In the genomic region with DNA sequence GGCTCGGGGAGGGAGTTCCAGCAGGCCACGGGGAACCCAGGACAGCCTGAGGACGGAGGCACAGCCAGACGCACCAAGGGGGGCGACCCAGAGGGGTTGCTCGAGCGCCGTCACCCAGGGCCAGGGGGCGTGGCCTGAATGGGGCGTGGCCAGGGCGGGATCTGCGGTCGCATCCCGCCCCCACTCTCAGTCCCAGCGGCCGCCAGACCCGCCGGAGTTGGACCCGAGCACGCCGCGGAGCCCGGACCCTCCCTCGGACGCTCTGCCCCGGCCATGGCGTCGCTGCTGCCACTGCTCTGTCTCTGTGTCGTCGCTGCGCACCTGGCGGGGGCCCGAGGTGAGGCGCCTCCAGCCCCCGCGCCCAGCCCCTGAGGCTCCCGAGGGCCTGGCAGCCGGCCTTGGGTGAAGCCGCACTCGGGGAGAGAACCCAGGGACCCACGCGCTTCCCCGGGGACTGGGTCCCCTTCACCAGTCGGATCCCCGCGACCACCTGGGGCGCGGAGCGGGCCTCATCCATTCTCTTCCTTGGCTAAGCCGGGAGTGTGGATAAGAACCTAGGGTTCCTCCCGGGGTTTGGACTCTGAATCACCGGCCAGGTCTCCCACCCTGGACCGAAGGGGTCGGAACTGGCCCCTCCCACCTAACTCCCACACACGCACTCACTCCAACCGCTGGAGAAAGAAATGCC, we compare ENCODE assay signal across 8 cellular contexts.
DNase-seq lines count a peak whose midpoint lies in the region; ATAC-seq lines count a peak whose summit lies in the region.

A gene with protein sequence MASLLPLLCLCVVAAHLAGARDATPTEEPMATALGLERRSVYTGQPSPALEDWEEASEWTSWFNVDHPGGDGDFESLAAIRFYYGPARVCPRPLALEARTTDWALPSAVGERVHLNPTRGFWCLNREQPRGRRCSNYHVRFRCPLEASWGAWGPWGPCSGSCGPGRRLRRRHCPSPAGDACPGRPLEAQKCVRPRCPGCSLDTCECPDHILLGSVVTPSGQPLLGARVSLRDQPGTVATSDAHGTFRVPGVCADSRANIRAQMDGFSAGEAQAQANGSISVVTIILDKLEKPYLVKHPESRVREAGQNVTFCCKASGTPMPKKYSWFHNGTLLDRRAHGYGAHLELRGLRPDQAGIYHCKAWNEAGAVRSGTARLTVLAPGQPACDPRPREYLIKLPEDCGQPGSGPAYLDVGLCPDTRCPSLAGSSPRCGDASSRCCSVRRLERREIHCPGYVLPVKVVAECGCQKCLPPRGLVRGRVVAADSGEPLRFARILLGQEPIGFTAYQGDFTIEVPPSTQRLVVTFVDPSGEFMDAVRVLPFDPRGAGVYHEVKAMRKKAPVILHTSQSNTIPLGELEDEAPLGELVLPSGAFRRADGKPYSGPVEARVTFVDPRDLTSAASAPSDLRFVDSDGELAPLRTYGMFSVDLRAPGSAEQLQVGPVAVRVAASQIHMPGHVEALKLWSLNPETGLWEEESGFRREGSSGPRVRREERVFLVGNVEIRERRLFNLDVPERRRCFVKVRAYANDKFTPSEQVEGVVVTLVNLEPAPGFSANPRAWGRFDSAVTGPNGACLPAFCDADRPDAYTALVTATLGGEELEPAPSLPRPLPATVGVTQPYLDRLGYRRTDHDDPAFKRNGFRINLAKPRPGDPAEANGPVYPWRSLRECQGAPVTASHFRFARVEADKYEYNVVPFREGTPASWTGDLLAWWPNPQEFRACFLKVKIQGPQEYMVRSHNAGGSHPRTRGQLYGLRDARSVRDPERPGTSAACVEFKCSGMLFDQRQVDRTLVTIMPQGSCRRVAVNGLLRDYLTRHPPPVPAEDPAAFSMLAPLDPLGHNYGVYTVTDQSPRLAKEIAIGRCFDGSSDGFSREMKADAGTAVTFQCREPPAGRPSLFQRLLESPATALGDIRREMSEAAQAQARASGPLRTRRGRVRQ (plus strand): TSS at position 189 of the 688 bp plus-strand sequence. CDS start 85 bp downstream, at position 274.

- ATAC-seq in stimulated activated naive B cell treated with anti-CD40 and anti-IgM and Interleukin-4, amounts not matched to agents 10 μg/mL and 1 μg/mL and 100 μg/mL, for 72 hours (replicated peaks), result peak; percentile 26 to 35
- no peak for ATAC-seq in HG02588 (IDR thresholded peaks at IDR 0.05; ENCODE audit: unreplicated experiment)

- peak within 1 kb of the TSS; percentile 49 for H3K27ac Mint-ChIP-seq in activated naive CD4-positive, alpha-beta T cell treated with anti-CD3 and anti-CD28 coated beads, Interleukin-2, amount 10 ng/mL, durations not matched to agents 7 days and 5 days
- peak within 1 kb of the TSS; percentile 81 for H3K27ac Mint-ChIP-seq in stimulated activated naive B cell treated with anti-CD40 and anti-IgM and Interleukin-4, amounts not matched to agents 10 μg/mL and 1 μg/mL and 100 μg/mL, for 72 hours

- CTCF ChIA-PET in activated naive CD4-positive, alpha-beta T cell treated with anti-CD3 and anti-CD28 coated beads, Interleukin-2, amount 10 ng/mL, durations not matched to agents 7 days and 5 days (lab: Charles Lee), result interaction anchor here (1.2 kb wide), 1 partner anchor 17 kb away, joined by 6 read pairs; no protein-coding TSS in a partner anchor

- no peak within 1 kb of the TSS for H3K27ac ChIP-seq in BLaER1
- no peak within 1 kb of the TSS for H3K27ac ChIP-seq in HUES6 (ENCODE audit: low read depth, low read length)

- no peaks in the 10 kb centered on the region for H4K20me1 ChIP-seq in BLaER1

- H3K36me3 ChIP-seq in BLaER1 (peaks cover 14% of the 10 kb centered on the region; the same call in 1 of the 2 replicates), HUES6 (ENCODE audit: control insufficient read depth, insufficient read depth, low read length) (no peaks in the 10 kb centered on the region; the same call in 1 of the 2 replicates)

- H3K4me3 Mint-ChIP-seq in activated naive CD4-positive, alpha-beta T cell treated with anti-CD3 and anti-CD28 coated beads, Interleukin-2, amount 10 ng/mL, durations not matched to agents 7 days and 5 days, result no peak within 1 kb of the TSS
- H3K4me3 Mint-ChIP-seq in stimulated activated naive B cell treated with anti-CD40 and anti-IgM and Interleukin-4, amounts not matched to agents 10 μg/mL and 1 μg/mL and 100 μg/mL, for 72 hours, result peak within 1 kb of the TSS; percentile 46 to 72

- peak within 1 kb of the TSS; percentile 56 for H3K4me3 ChIP-seq in BLaER1
- H3K4me3 ChIP-seq in HUES6 (ENCODE audit: low read depth, low read length), result peak within 1 kb of the TSS; percentile 68

- peaks cover 37% of the 10 kb centered on the region for H3K4me1 Mint-ChIP-seq in activated naive CD4-positive, alpha-beta T cell treated with anti-CD3 and anti-CD28 coated beads, Interleukin-2, amount 10 ng/mL, durations not matched to agents 7 days and 5 days
- H3K4me1 Mint-ChIP-seq in stimulated activated naive B cell treated with anti-CD40 and anti-IgM and Interleukin-4, amounts not matched to agents 10 μg/mL and 1 μg/mL and 100 μg/mL, for 72 hours, result peaks cover 24 to 29% of the 10 kb centered on the region in 2 donors

- H3K9me3 ChIP-seq in BLaER1 (no peaks in the 10 kb centered on the region), HUES6 (ENCODE audit: control insufficient read depth, insufficient read depth, low read depth, low read length) (no peaks in the 10 kb centered on the region)

- H3K27me3 ChIP-seq in BLaER1 (peaks cover 35% of the 10 kb centered on the region), HUES6 (ENCODE audit: control insufficient read depth, insufficient read depth, low read length) (peaks cover 41% of the 10 kb centered on the region)

- H3K9me3 Mint-ChIP-seq in activated naive CD4-positive, alpha-beta T cell treated with anti-CD3 and anti-CD28 coated beads, Interleukin-2, amount 10 ng/mL, durations not matched to agents 7 days and 5 days, result no peaks in the 10 kb centered on the region
- no peaks in the 10 kb centered on the region for H3K9me3 Mint-ChIP-seq in stimulated activated naive B cell treated with anti-CD40 and anti-IgM and Interleukin-4, amounts not matched to agents 10 μg/mL and 1 μg/mL and 100 μg/mL, for 72 hours

- H3K27me3 Mint-ChIP-seq in activated naive CD4-positive, alpha-beta T cell treated with anti-CD3 and anti-CD28 coated beads, Interleukin-2, amount 10 ng/mL, durations not matched to agents 7 days and 5 days, result peaks cover 68% of the 10 kb centered on the region
- H3K27me3 Mint-ChIP-seq in stimulated activated naive B cell treated with anti-CD40 and anti-IgM and Interleukin-4, amounts not matched to agents 10 μg/mL and 1 μg/mL and 100 μg/mL, for 72 hours, result peaks cover 45 to 61% of the 10 kb centered on the region in 2 donors

- H3K4me1 ChIP-seq in BLaER1 (peaks cover 32% of the 10 kb centered on the region), HUES6 (ENCODE audit: control insufficient read depth, insufficient read depth, low read length) (peaks cover 8% of the 10 kb centered on the region; the same call in 1 of the 2 replicates)

- H3K4me2 ChIP-seq in BLaER1, result peak within 1 kb of the TSS; percentile 54

- H3K9ac ChIP-seq in BLaER1, result no peak within 1 kb of the TSS
- H3K9ac ChIP-seq in HUES6 (ENCODE audit: low read length), result peak within 1 kb of the TSS; percentile 27

- peak; percentile 42 for DNase-seq in activated naive CD4-positive, alpha-beta T cell treated with anti-CD3 and anti-CD28 coated beads, Interleukin-2, amount 10 ng/mL, durations not matched to agents 7 days and 5 days
- DNase-seq in iPS-NIHi11 (ENCODE audit: low spot score) (peak; percentile 92), NCI-H2029 (lab: John Stamatoyannopoulos, UW) (no peak), C1 segment of cervical spinal cord (lab: John Stamatoyannopoulos, UW) (no peak)
- DNase-seq in stimulated activated naive B cell treated with anti-CD40 and anti-IgM and Interleukin-4, amounts not matched to agents 10 μg/mL and 1 μg/mL and 100 μg/mL, for 72 hours, result no peak

- H3K36me3 Mint-ChIP-seq in activated naive CD4-positive, alpha-beta T cell treated with anti-CD3 and anti-CD28 coated beads, Interleukin-2, amount 10 ng/mL, durations not matched to agents 7 days and 5 days, result no peaks in the 10 kb centered on the region
- peaks cover 16 to 22% of the 10 kb centered on the region in 2 donors for H3K36me3 Mint-ChIP-seq in stimulated activated naive B cell treated with anti-CD40 and anti-IgM and Interleukin-4, amounts not matched to agents 10 μg/mL and 1 μg/mL and 100 μg/mL, for 72 hours

Comparison
In these comparisons a context has a peak if more than half of its experiments do, and no peak if none do; other contexts are left out.
1. DNase-seq: peak in activated naive CD4-positive, alpha-beta T cell treated with anti-CD3 and anti-CD28 coated beads, Interleukin-2, amount 10 ng/mL, durations not matched to agents 7 days and 5 days (single experiment) and iPS-NIHi11 (single experiment); none in stimulated activated naive B cell treated with anti-CD40 and anti-IgM and Interleukin-4, amounts not matched to agents 10 μg/mL and 1 μg/mL and 100 μg/mL, for 72 hours (single experiment), NCI-H2029 (single experiment) and C1 segment of cervical spinal cord (0 of 14).